8 cellular contexts compared by ENCODE assay signal in genomic region chr9:93133641-93134017, GRCh38. TPM values are rescaled to one million over a fixed set of nuclear protein-coding genes. Genes with fewer than 3 reads are reported as not detected.
DNase-seq lines count a peak whose midpoint lies in the region; ATAC-seq and TF ChIP-seq lines count a peak whose summit lies in the region.

No MANE protein-coding gene starts in this region.

- DNase-seq in GM04503 (ENCODE audit: low read depth) (peak; percentile 32), H4 (ENCODE audit: low spot score) (peak; percentile 50), LoVo (ENCODE audit: low spot score) (peak; percentile 59), left colon (peak; percentile 82 to 89)
- peak; percentile 39 to 43 for DNase-seq in stimulated activated CD4-positive, alpha-beta T cell treated with anti-CD3 and anti-CD28 coated beads, Interleukin-2, amount 100 ng/mL, for 48 hours
- no peak for DNase-seq in NK-92 treated with Interleukin-12 subunit alpha and Interleukin-12 subunit beta, amount 100 ng/mL, for 24 hours (lab: John Stamatoyannopoulos, UW)

- no peak for TF ChIP-seq CTCF in WI38 (IDR thresholded peaks at IDR 0.05; ENCODE audit: low read depth, low read length)

- ATAC-seq in left colon = peak; percentile 80

- peak overlapping the region; percentile 71 for H3K4me3 ChIP-seq in WI38 (ENCODE audit: low read depth, low read length)

- intact Hi-C loops in left colon (cut with DNase I, micrococcal nuclease) = no loop called here

- peak overlapping the region; percentile 89 for H3K27ac ChIP-seq in cingulate gyrus (ENCODE audit: low read depth, low read length)

RNA-seq across cellular contexts. Expression of gene NINJ1, which starts 0.4 kb away (rescaled TPM):
- 83.4 and 87.3 TPM in 2 replicates for total RNA-seq in H4 (2014; rRNA removed; shearing (Covaris generic))
- 10 to 100 TPM; 17.7 to 30.8 TPM for total RNA-seq in left colon

RNA-seq across cellular contexts. Expression of gene CARD19, which starts 37.6 kb away (rescaled TPM):
- total RNA-seq in H4 (2014; rRNA removed; shearing (Covaris generic)) = 63.3 and 72.3 TPM in 2 replicates
- 10 to 100 TPM; 41.5 to 62.2 TPM for total RNA-seq in left colon

RNA-seq across cellular contexts. Expression of gene WNK2, which starts 50.3 kb away (rescaled TPM):
- total RNA-seq in H4 (2014; rRNA removed; shearing (Covaris generic)) = 0.02 TPM in 1 of 2 replicates, not detected in the other
- total RNA-seq in left colon = 100 to 1,000 TPM; 161 to 279 TPM

Comparison
In these comparisons a context has a peak if more than half of its experiments do, and no peak if none do; other contexts are left out.
1. RNA of gene WNK2, which starts 50.3 kb away (total RNA-seq): 161 to 279 TPM in left colon; 0.02 TPM in H4; every median in the first group is over 100 times any median in the second.